Comparison of ENCODE assay signal across 10 cellular contexts in the genomic region with DNA sequence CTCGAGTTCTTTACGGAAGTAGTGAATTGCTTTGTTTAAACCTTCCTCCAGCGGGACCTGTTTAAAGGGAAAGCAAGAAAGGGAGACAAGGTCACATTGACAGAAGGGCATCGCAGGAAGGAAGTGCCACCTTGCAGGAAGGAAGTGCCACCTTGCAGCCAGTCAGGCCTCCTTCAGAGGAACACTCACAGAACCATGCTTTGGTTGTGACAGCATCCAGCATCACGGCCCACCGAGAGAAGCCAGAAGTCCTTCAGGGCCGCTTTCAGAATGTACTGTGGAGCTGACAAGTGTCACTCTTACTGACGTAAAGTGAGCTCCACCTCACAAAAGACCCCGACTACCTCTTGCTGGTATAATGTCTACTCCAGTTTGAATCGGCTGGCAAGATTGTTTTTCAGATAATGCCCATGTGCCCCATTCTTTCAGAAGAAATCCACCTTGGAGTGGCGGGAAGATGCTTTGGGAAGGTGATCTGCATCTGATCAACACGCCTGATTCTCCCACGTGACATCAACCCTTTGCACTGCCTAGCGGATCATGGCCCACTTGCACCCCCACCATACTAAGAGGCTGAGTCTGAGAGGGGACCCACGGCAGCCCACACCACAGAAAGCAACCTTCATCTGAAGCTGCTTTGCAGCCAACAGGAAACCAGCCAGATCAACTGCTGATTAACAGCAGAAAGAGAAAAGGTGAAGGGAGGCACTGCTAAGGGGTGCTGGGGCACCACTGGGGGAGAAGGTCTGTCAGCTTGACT.
DNase-seq lines count a peak whose midpoint lies in the region; ATAC-seq lines count a peak whose summit lies in the region.
"Had no signal": no experiment of that assay in that cellular context is flagged by ENCODE, and none has a peak within 500 bp of the region (broad histone marks: within the 10 kb centered on the region; RNA-seq: fewer than 3 reads in every experiment).

No MANE protein-coding gene starts in this region.

- DNase-seq in activated CD8-positive, alpha-beta memory T cell treated with anti-CD3 and anti-CD28 coated beads, Interleukin-2, amount 50 U/mL, for 4 hours, result peak; percentile 63
- DNase-seq in ecto neural progenitor cell (ENCODE audit: low spot score) (peak; percentile 21), NCI-H1105 (lab: John Stamatoyannopoulos, UW) (no peak), medulla oblongata (ENCODE audit: extremely low spot score) (no peak)
- peak; percentile 29 for DNase-seq in stimulated activated CD8-positive, alpha-beta memory T cell treated with anti-CD3 and anti-CD28 coated beads, Interleukin-12 subunit alpha, Interleukin-12 subunit beta, amount 100 ng/mL, for 4 hours (ENCODE audit: low read depth)
- DNase-seq: NCI-H526, SHP77 had no signal

- peak overlapping the region; percentile 75 for H3K4me3 Mint-ChIP-seq in T-helper 1 cell treated with Interleukin-12 subunit alpha and Interleukin-12 subunit beta and Interleukin-4 antibody, amounts not matched to agents 30 μg/mL and 1 μg/mL, for 36 hours

- peak overlapping the region; percentile 88 for H3K27ac Mint-ChIP-seq in T-helper 1 cell treated with Interleukin-12 subunit alpha and Interleukin-12 subunit beta and Interleukin-4 antibody, amounts not matched to agents 30 μg/mL and 1 μg/mL, for 36 hours

- peaks cover 36% of the 10 kb centered on the region for H3K36me3 Mint-ChIP-seq in T-helper 1 cell treated with Interleukin-12 subunit alpha and Interleukin-12 subunit beta and Interleukin-4 antibody, amounts not matched to agents 30 μg/mL and 1 μg/mL, for 36 hours (ENCODE audit: low read depth)

- H3K9me3 Mint-ChIP-seq in T-helper 1 cell treated with Interleukin-12 subunit alpha and Interleukin-12 subunit beta and Interleukin-4 antibody, amounts not matched to agents 30 μg/mL and 1 μg/mL, for 36 hours, result no peaks in the 10 kb centered on the region

- no peaks in the 10 kb centered on the region for H3K27me3 Mint-ChIP-seq in T-helper 1 cell treated with Interleukin-12 subunit alpha and Interleukin-12 subunit beta and Interleukin-4 antibody, amounts not matched to agents 30 μg/mL and 1 μg/mL, for 36 hours (ENCODE audit: low read depth)

- ATAC-seq in GM19467 (IDR thresholded peaks at IDR 0.05; ENCODE audit: unreplicated experiment) (no peak), GM18517 (IDR thresholded peaks at IDR 0.05; ENCODE audit: unreplicated experiment) (no peak)

- peaks cover 33% of the 10 kb centered on the region for H3K4me1 Mint-ChIP-seq in T-helper 1 cell treated with Interleukin-12 subunit alpha and Interleukin-12 subunit beta and Interleukin-4 antibody, amounts not matched to agents 30 μg/mL and 1 μg/mL, for 36 hours (ENCODE audit: low read depth)

Comparison
In these comparisons a context has a peak if more than half of its experiments do, and no peak if none do; other contexts are left out.
1. DNase-seq: peak in activated CD8-positive, alpha-beta memory T cell treated with anti-CD3 and anti-CD28 coated beads, Interleukin-2, amount 50 U/mL, for 4 hours (single experiment), ecto neural progenitor cell (single experiment) and stimulated activated CD8-positive, alpha-beta memory T cell treated with anti-CD3 and anti-CD28 coated beads, Interleukin-12 subunit alpha, Interleukin-12 subunit beta, amount 100 ng/mL, for 4 hours (single experiment); none in NCI-H1105 (single experiment) and medulla oblongata (single experiment).